ENCODE assay signal across 8 cellular contexts in genomic region chr10:114879541-114880158, GRCh38. TPM values are rescaled to one million over a fixed set of nuclear protein-coding genes. Genes with fewer than 3 reads are reported as not detected.
DNase-seq lines count a peak whose midpoint lies in the region; ATAC-seq and TF ChIP-seq lines count a peak whose summit lies in the region.

No MANE protein-coding gene starts in this region.

- DNase-seq in DND-41 (peak; percentile 50), T-helper 2 cell (peak in 3 of 5 experiments; percentile 2 to 65 (median 9)), ecto neural progenitor cell (ENCODE audit: low spot score) (peak; percentile 63), osteoblast (ENCODE audit: insufficient read length, low spot score, missing footprints) (no peak), NCI-H2107 treated with DMSO at 0.1 percent for 48 hours (lab: John Stamatoyannopoulos, UW; ENCODE audit: unreplicated experiment) (no peak), SHP77 treated with DMSO at 0.1 percent for 48 hours (lab: John Stamatoyannopoulos, UW) (no peak)

- H3K79me2 ChIP-seq in DND-41 (ENCODE audit: insufficient read depth, low read length), result no peaks in the 10 kb centered on the region
- H3K79me2 ChIP-seq in osteoblast (ENCODE audit: insufficient read depth, low read length), result no peaks in the 10 kb centered on the region

- H3K27me3 ChIP-seq in DND-41 (ENCODE audit: insufficient read depth, low read length, poor library complexity) (no peaks in the 10 kb centered on the region), osteoblast (ENCODE audit: insufficient read depth, low read length) (no peaks in the 10 kb centered on the region)

- H4K20me1 ChIP-seq in DND-41 (ENCODE audit: insufficient read depth, low read length) (no peaks in the 10 kb centered on the region), osteoblast (ENCODE audit: insufficient read depth, low read length) (no peaks in the 10 kb centered on the region)

- no peak overlapping the region for H3K9ac ChIP-seq in DND-41 (ENCODE audit: low read depth, low read length)

- ATAC-seq in DND-41 (ENCODE audit: insufficient read depth, low read depth) (peak; percentile 79), GM19351 (IDR thresholded peaks at IDR 0.05; ENCODE audit: unreplicated experiment) (peak; percentile 69), HG03432 (IDR thresholded peaks at IDR 0.05; ENCODE audit: unreplicated experiment) (peak; percentile 65)

- H3K4me2 ChIP-seq in DND-41 (ENCODE audit: insufficient read depth, low read length) (peak overlapping the region; percentile 19; the same call in 1 of the 2 replicates), osteoblast (ENCODE audit: insufficient read depth, low read length) (peak overlapping the region; percentile 77)

- H2AFZ ChIP-seq in DND-41 (ENCODE audit: low read depth, low read length) (peak overlapping the region; percentile 59), osteoblast (ENCODE audit: low read length) (peak overlapping the region; percentile 76)

- H3K9me3 ChIP-seq in DND-41 (ENCODE audit: insufficient read depth, low read length, severe bottlenecking) (no peaks in the 10 kb centered on the region), osteoblast (ENCODE audit: low read depth, low read length) (no peaks in the 10 kb centered on the region)

- no peak overlapping the region for H3K4me3 ChIP-seq in DND-41 (ENCODE audit: low read depth in 1 of 2, low read length in 2 of 2)
- H3K4me3 ChIP-seq in osteoblast (ENCODE audit: insufficient read depth, low read length), result peak overlapping the region; percentile 56

- H3K4me1 ChIP-seq in DND-41 (ENCODE audit: insufficient read depth, low read length), result peaks cover 7% of the 10 kb centered on the region
- peaks cover 16% of the 10 kb centered on the region for H3K4me1 ChIP-seq in osteoblast (ENCODE audit: insufficient read depth, low read length)

- H3K27ac ChIP-seq in DND-41 (ENCODE audit: low read length), result no peak overlapping the region
- no peak overlapping the region for H3K27ac ChIP-seq in osteoblast (ENCODE audit: low read depth, low read length)

- H3K36me3 ChIP-seq in DND-41 (ENCODE audit: insufficient read depth, low read length), result no peaks in the 10 kb centered on the region
- H3K36me3 ChIP-seq in osteoblast (ENCODE audit: insufficient read depth, low read length), result no peaks in the 10 kb centered on the region

- TF ChIP-seq CTCF in DND-41 (IDR thresholded peaks at IDR 0.05; ENCODE audit: borderline replicate concordance, extremely low read depth, low read length, poor library complexity, severe bottlenecking), result peak; percentile 72
- peak; percentile 76 for TF ChIP-seq CTCF in osteoblast (IDR thresholded peaks at IDR 0.05; ENCODE audit: extremely low read depth, low read depth, low read length)

RNA-seq across cellular contexts. Expression of gene FHIP2A, which starts 58.1 kb away (rescaled TPM):
- total RNA-seq in osteoblast, result 49.6 and 51.9 TPM in 2 replicates

RNA-seq across cellular contexts. Expression of gene TRUB1, which starts 58.3 kb away (rescaled TPM):
- total RNA-seq in osteoblast, result 26.8 and 28.6 TPM in 2 replicates

Comparison
In these comparisons a context has a peak if more than half of its experiments do, and no peak if none do; other contexts are left out.
1. DNase-seq: peak in DND-41 (single experiment), T-helper 2 cell (3 of 5) and ecto neural progenitor cell (single experiment); none in osteoblast (single experiment), NCI-H2107 treated with DMSO at 0.1 percent for 48 hours (single experiment) and SHP77 treated with DMSO at 0.1 percent for 48 hours (single experiment).
2. Peak in every context shown above with its lines, with median percentiles within 50 percentile points of each other: ATAC-seq.